1 cellular context compared by ENCODE assay signal in genomic region chr2:112482309-112483046, GRCh38.
TF ChIP-seq lines count a peak whose summit lies in the region.

No MANE protein-coding gene starts in this region.

TF ChIP-seq in HepG2, 621 proteins besides CTCF, POLR2A, EP300 and RAD21 (continued from another document and continues in another):
- TF ChIP-seq TERF1 (CRISPR knock-in tag; IDR thresholded peaks at IDR 0.05) = no peak
- no peak for TF ChIP-seq MAX (IDR thresholded peaks at IDR 0.05)
- no peak for TF ChIP-seq ZFP62 (CRISPR knock-in tag; IDR thresholded peaks at IDR 0.05)
- TF ChIP-seq ZFP91 (CRISPR knock-in tag; IDR thresholded peaks at IDR 0.05; ENCODE audit: borderline replicate concordance) = peak; percentile 52; the same call in 1 of the 2 replicates
- TF ChIP-seq ZNF766 (CRISPR knock-in tag; IDR thresholded peaks at IDR 0.05; ENCODE audit: borderline replicate concordance) = 0 out of 2 replicates have a peak, but pooled peaks have one; percentile 25
- no peak for TF ChIP-seq ZNF331 (CRISPR knock-in tag; IDR thresholded peaks at IDR 0.05)
- no peak for TF ChIP-seq TOE1 (CRISPR knock-in tag; IDR thresholded peaks at IDR 0.05)
- TF ChIP-seq KIAA2018 (CRISPR knock-in tag; IDR thresholded peaks at IDR 0.05; ENCODE audit: borderline replicate concordance) = no peak
- no peak for TF ChIP-seq RFX3 (CRISPR knock-in tag; IDR thresholded peaks at IDR 0.05)
- no peak for TF ChIP-seq ZNF724P (CRISPR knock-in tag; IDR thresholded peaks at IDR 0.05; ENCODE audit: borderline replicate concordance)
- 0 out of 2 replicates have a peak, but pooled peaks have one; percentile 26 for TF ChIP-seq HNF1B (CRISPR knock-in tag; IDR thresholded peaks at IDR 0.05)
- no peak for TF ChIP-seq TBL1XR1 (IDR thresholded peaks at IDR 0.05; ENCODE audit: borderline replicate concordance, low read length, partially characterized antibody)
- TF ChIP-seq NR1H2 (CRISPR knock-in tag; IDR thresholded peaks at IDR 0.05; ENCODE audit: borderline replicate concordance, low read depth) = no peak
- 0 out of 2 replicates have a peak, but pooled peaks have one; percentile 5 for TF ChIP-seq SPEN (CRISPR knock-in tag; IDR thresholded peaks at IDR 0.05; ENCODE audit: low read depth)
- no peak for TF ChIP-seq U2AF1 (optimal IDR thresholded peaks at IDR 0.05; ENCODE audit: low read depth, low read length)
- TF ChIP-seq HMGA1 (CRISPR knock-in tag; conservative IDR thresholded peaks at IDR 0.05) = no peak
- TF ChIP-seq NFAT5 (CRISPR knock-in tag; IDR thresholded peaks at IDR 0.05) = no peak
- no peak for TF ChIP-seq ZNF33A (CRISPR knock-in tag; IDR thresholded peaks at IDR 0.05; ENCODE audit: borderline replicate concordance)
- no peak for TF ChIP-seq ZBTB40 (IDR thresholded peaks at IDR 0.05)
- no peak for TF ChIP-seq ZBTB40 (CRISPR knock-in tag; IDR thresholded peaks at IDR 0.05)
- no peak for TF ChIP-seq ZKSCAN8 (CRISPR knock-in tag; IDR thresholded peaks at IDR 0.05; ENCODE audit: borderline replicate concordance)
